1 cellular context compared by ENCODE assay signal in the genomic region with DNA sequence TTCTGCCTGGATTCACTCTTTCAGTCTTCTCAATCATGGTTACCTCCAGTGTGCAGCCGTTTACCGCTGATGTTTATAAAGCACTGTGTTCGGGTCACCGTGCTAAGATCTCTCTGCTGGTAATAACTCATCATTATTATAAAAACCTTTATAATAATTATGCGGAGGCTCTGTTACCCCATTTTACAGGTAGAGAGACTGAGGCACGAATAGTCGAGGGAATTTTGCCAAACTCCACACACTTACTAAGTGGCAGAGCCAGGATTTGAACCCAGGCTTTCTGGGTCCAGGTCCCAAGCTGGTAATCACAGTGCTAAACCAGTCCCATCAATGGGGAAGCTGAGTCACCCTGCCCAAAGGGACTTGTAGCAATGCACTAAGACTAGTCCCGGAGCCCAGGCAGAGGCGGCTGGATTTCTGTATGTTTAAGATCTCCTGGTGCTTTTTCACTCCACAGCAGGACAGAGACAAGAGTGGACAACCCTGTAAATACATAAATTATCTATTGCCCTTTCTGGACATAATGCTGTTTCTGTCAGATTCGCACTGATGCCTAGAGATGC.
TF ChIP-seq lines count a peak whose summit lies in the region.

No MANE protein-coding gene starts in this region.

TF ChIP-seq in IMR-90, 13 proteins besides CTCF, POLR2A, EP300 and RAD21:
- no peak for TF ChIP-seq CEBPB (IDR thresholded peaks at IDR 0.05; ENCODE audit: low read depth, low read length)
- TF ChIP-seq, protein P1, sequence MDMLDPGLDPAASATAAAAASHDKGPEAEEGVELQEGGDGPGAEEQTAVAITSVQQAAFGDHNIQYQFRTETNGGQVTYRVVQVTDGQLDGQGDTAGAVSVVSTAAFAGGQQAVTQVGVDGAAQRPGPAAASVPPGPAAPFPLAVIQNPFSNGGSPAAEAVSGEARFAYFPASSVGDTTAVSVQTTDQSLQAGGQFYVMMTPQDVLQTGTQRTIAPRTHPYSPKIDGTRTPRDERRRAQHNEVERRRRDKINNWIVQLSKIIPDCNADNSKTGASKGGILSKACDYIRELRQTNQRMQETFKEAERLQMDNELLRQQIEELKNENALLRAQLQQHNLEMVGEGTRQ (IDR thresholded peaks at IDR 0.05; ENCODE audit: low read depth, low read length) = no peak
TF ChIP-seq in IMR-90: peak in this region for 0.
